In the genomic region with DNA sequence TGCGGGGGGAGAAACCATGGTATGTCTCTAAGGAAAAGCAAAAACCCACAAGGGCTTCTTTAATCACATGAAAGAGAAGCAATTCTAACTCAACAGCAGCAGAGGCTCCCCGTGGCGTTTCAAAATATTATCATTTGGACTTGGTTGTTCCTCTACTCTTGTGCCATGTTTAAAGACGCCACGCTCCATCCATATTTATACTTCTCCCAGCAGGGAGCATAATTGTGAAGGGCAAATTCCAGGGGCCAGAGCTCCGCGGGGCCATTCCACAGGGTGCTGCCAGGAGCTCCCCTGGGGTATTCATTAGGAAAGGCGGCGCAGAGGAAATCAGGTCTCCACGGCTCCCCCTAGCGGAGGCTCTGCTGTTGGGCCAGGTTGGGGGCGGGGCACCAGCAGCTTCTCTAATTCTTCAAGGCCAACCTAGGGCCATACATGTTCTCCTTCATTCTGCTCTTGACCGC, we compare ENCODE assay signal across 8 cellular contexts.
A peak's percentile ranks its signal among the peaks of the same experiment; 100 is the strongest.
DNase-seq lines count a peak whose midpoint lies in the region; ATAC-seq and TF ChIP-seq lines count a peak whose summit lies in the region.

No MANE protein-coding gene starts in this region.

- H3K27me3 Mint-ChIP-seq in activated T-helper 2 cell treated with anti-CD3 and anti-CD28 coated beads, Interferon-gamma antibody, Interleukin-2, Interleukin-4, amounts not matched to agents 10 μg/mL and 5 μg/mL and 100 μg/mL, durations not matched to agents 14 hours and 24 hours and 36 hours (ENCODE audit: low read depth), result peaks cover 6% of the 10 kb centered on the region
- H3K27me3 Mint-ChIP-seq in glutamatergic neuron (ENCODE audit: unreplicated experiment), result peaks cover 2% of the 10 kb centered on the region

- DNase-seq in AG10803 (ENCODE audit: low read depth), result peak; percentile 33
- peak; percentile 50 for DNase-seq in GM19238 (ENCODE audit: insufficient read length, low spot score)
- DNase-seq in RKO (ENCODE audit: low spot score), result peak; percentile 47
- peak; percentile 66 for DNase-seq in activated T-helper 2 cell treated with anti-CD3 and anti-CD28 coated beads, Interferon-gamma antibody, Interleukin-2, Interleukin-4, amounts not matched to agents 10 μg/mL and 5 μg/mL and 100 μg/mL, durations not matched to agents 14 hours and 24 hours and 36 hours (ENCODE audit: low spot score)
- peak; percentile 79 for DNase-seq in glutamatergic neuron
- DNase-seq in retinal pigment epithelial cell (ENCODE audit: low read depth), result no peak
- no peak for DNase-seq in amniotic stem cell (lab: John Stamatoyannopoulos, UW)

- H3K9me3 Mint-ChIP-seq in activated T-helper 2 cell treated with anti-CD3 and anti-CD28 coated beads, Interferon-gamma antibody, Interleukin-2, Interleukin-4, amounts not matched to agents 10 μg/mL and 5 μg/mL and 100 μg/mL, durations not matched to agents 14 hours and 24 hours and 36 hours, result no peaks in the 10 kb centered on the region
- H3K9me3 Mint-ChIP-seq in glutamatergic neuron (ENCODE audit: unreplicated experiment), result no peaks in the 10 kb centered on the region

- H3K4me3 ChIP-seq in AG10803 (ENCODE audit: low read length) (no peak overlapping the region), retinal pigment epithelial cell (ENCODE audit: low read length) (no peak overlapping the region)

- intact Hi-C loops in activated T-helper 2 cell treated with anti-CD3 and anti-CD28 coated beads, Interferon-gamma antibody, Interleukin-2, Interleukin-4, amounts not matched to agents 10 μg/mL and 5 μg/mL and 100 μg/mL, durations not matched to agents 14 hours and 24 hours and 36 hours (cut with micrococcal nuclease), result loop anchor here (2.0 kb wide), 1 partner anchor 154 kb away; no protein-coding TSS in a partner anchor

- H3K4me3 Mint-ChIP-seq in activated T-helper 2 cell treated with anti-CD3 and anti-CD28 coated beads, Interferon-gamma antibody, Interleukin-2, Interleukin-4, amounts not matched to agents 10 μg/mL and 5 μg/mL and 100 μg/mL, durations not matched to agents 14 hours and 24 hours and 36 hours (ENCODE audit: low read depth), result peak overlapping the region; percentile 67
- H3K4me3 Mint-ChIP-seq in glutamatergic neuron (ENCODE audit: unreplicated experiment), result peak overlapping the region; percentile 13

- no peaks in the 10 kb centered on the region for H3K36me3 Mint-ChIP-seq in activated T-helper 2 cell treated with anti-CD3 and anti-CD28 coated beads, Interferon-gamma antibody, Interleukin-2, Interleukin-4, amounts not matched to agents 10 μg/mL and 5 μg/mL and 100 μg/mL, durations not matched to agents 14 hours and 24 hours and 36 hours (ENCODE audit: low read depth)
- H3K36me3 Mint-ChIP-seq in glutamatergic neuron (ENCODE audit: unreplicated experiment), result no peaks in the 10 kb centered on the region

- peak; percentile 73 for ATAC-seq in HG03521 (IDR thresholded peaks at IDR 0.05; ENCODE audit: unreplicated experiment)

- H3K4me1 Mint-ChIP-seq in activated T-helper 2 cell treated with anti-CD3 and anti-CD28 coated beads, Interferon-gamma antibody, Interleukin-2, Interleukin-4, amounts not matched to agents 10 μg/mL and 5 μg/mL and 100 μg/mL, durations not matched to agents 14 hours and 24 hours and 36 hours (ENCODE audit: low read depth), result peaks cover 6% of the 10 kb centered on the region
- peaks cover 9% of the 10 kb centered on the region for H3K4me1 Mint-ChIP-seq in glutamatergic neuron (ENCODE audit: low read depth, unreplicated experiment)

- no peak overlapping the region for H3K27ac Mint-ChIP-seq in activated T-helper 2 cell treated with anti-CD3 and anti-CD28 coated beads, Interferon-gamma antibody, Interleukin-2, Interleukin-4, amounts not matched to agents 10 μg/mL and 5 μg/mL and 100 μg/mL, durations not matched to agents 14 hours and 24 hours and 36 hours
- peak overlapping the region; percentile 11 for H3K27ac Mint-ChIP-seq in glutamatergic neuron (ENCODE audit: unreplicated experiment)

- TF ChIP-seq CTCF in AG10803 (conservative IDR thresholded peaks at IDR 0.05; ENCODE audit: low read length), result peak; percentile 64
- peak; percentile 83 for TF ChIP-seq CTCF in glutamatergic neuron (IDR thresholded peaks at IDR 0.05; ENCODE audit: partially characterized antibody, unreplicated experiment)
- peak; percentile 77 for TF ChIP-seq CTCF in retinal pigment epithelial cell (conservative IDR thresholded peaks at IDR 0.05; ENCODE audit: low read depth, low read length)

Comparison
In these comparisons a context has a peak if more than half of its experiments do, and no peak if none do; other contexts are left out.
1. DNase-seq: peak in AG10803 (single experiment), GM19238 (single experiment), RKO (single experiment), activated T-helper 2 cell treated with anti-CD3 and anti-CD28 coated beads, Interferon-gamma antibody, Interleukin-2, Interleukin-4, amounts not matched to agents 10 μg/mL and 5 μg/mL and 100 μg/mL, durations not matched to agents 14 hours and 24 hours and 36 hours (single experiment) and glutamatergic neuron (single experiment); none in retinal pigment epithelial cell (single experiment) and amniotic stem cell (single experiment).
2. Peak in every context shown above with its lines, with median percentiles within 50 percentile points of each other: CTCF ChIP-seq.